8 cellular contexts compared by ENCODE assay signal in the genomic region with DNA sequence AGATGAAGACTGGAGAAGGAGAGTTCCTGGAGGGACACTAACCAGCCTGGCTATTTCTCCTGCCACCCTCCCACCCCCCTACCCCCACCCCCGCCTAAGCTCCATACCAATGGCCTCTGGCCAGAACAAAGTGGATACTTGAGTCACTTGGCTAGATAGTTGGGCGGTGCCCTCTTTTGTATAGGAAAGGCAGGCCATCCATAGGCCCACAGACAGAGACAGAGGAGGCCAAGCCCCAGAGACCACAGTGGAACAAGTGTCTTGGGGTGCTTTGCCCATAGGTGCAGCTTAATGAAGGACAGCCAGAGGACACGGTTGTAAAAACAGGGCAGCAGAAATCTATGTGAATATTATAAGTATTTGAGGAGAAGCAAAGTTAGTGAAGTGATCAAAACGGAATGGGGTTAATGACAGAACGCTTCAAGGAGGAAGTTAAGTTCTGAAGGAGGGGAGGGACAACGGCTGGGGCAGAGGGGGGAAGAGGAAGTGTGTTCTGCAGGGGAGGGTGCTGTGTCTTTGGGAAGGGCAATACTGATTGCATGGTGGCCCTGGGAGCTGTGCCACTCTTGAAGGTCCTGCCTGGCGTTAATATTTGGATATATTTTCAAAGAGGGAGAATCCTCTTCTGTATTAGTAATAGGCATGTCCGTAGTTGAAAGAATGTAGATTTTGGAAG. TPM values are rescaled to one million over a fixed set of nuclear protein-coding genes. Genes with fewer than 3 reads are reported as not detected.
DNase-seq lines count a peak whose midpoint lies in the region; ATAC-seq, FAIRE-seq and TF ChIP-seq lines count a peak whose summit lies in the region.

No MANE protein-coding gene starts in this region.

- DNase-seq in CD8-positive, alpha-beta memory T cell: peak in 4 of 5 donors; percentile 30 to 69 (median 58)
- peak; percentile 84 for DNase-seq in Jurkat, Clone E6-1 (ENCODE audit: low read depth, low spot score)
- peak; percentile 40 for DNase-seq in activated effector memory CD4-positive, alpha-beta T cell treated with Interleukin-2 at 50 U/mL for 16 hours
- no peak for DNase-seq in breast epithelium (ENCODE audit: low spot score in 2 of 2)
- no peak for DNase-seq in RCC 7860 (ENCODE audit: low spot score)
- no peak for DNase-seq in posterior cingulate gyrus

- no peak for TF ChIP-seq POLR2A in breast epithelium (IDR thresholded peaks at IDR 0.05)

- H3K27ac ChIP-seq in CD8-positive, alpha-beta memory T cell (ENCODE audit: low read depth, low read length): no peak overlapping the region
- peak overlapping the region in 17 of 21 experiments; percentile 16 to 94 (median 64) for H3K27ac ChIP-seq in skin epidermis
- peak overlapping the region in 1 of 2 donors; percentile 32 for H3K27ac ChIP-seq in breast epithelium

- CTCF ChIA-PET in CD8-positive, alpha-beta memory T cell (lab: Charles Lee): interaction anchor here (1.3 to 3.9 kb wide), 8 partner anchors 10 to 104 kb away, joined by 3 to 14 read pairs (median 6); no protein-coding TSS in a partner anchor

- peak; percentile 40 for ATAC-seq in GM21381 (IDR thresholded peaks at IDR 0.05; ENCODE audit: unreplicated experiment)

- TF ChIP-seq CTCF in breast epithelium (IDR thresholded peaks at IDR 0.05): no peak

- H3K9me3 Mint-ChIP-seq in CD8-positive, alpha-beta memory T cell: peaks cover 0 to 2% (median 2%) of the 10 kb centered on the region in 5 donors

- H3K9me3 ChIP-seq in CD8-positive, alpha-beta memory T cell (ENCODE audit: low read length): no peaks in the 10 kb centered on the region
- no peaks in the 10 kb centered on the region for H3K9me3 ChIP-seq in breast epithelium

- peaks cover 98 to 100% (median 100%) of the 10 kb centered on the region in 3 donors for H3K4me1 Mint-ChIP-seq in CD8-positive, alpha-beta memory T cell

- intact Hi-C loops in breast epithelium (cut with DNase I; ENCODE audit: low total_unique reads) (no loop called here), posterior cingulate gyrus (cut with DNase I) (no loop called here)

- H3K4me1 ChIP-seq in CD8-positive, alpha-beta memory T cell (ENCODE audit: insufficient read depth, low read length): peaks cover 99% of the 10 kb centered on the region
- H3K4me1 ChIP-seq in breast epithelium: no peaks in the 10 kb centered on the region

- peak overlapping the region; percentile 66 to 96 (median 92) for H3K27ac Mint-ChIP-seq in CD8-positive, alpha-beta memory T cell

- H3K27me3 Mint-ChIP-seq in CD8-positive, alpha-beta memory T cell: peaks cover 0 to 11% of the 10 kb centered on the region in 2 donors

- no peak for FAIRE-seq in RCC 7860 (lab: Jason Lieb, UNC)

- POLR2A ChIA-PET in CD8-positive, alpha-beta memory T cell (lab: Charles Lee): interaction anchor here (0.9 to 2.1 kb wide), 9 partner anchors 8 to 96 kb away, joined by 3 to 13 read pairs (median 4); a partner anchor contains a TSS

- H3K4me3 ChIP-seq in CD8-positive, alpha-beta memory T cell (ENCODE audit: low read length): peak overlapping the region; percentile 32
- peak overlapping the region; percentile 48 for H3K4me3 ChIP-seq in Jurkat, Clone E6-1 (ENCODE audit: low read length)
- H3K4me3 ChIP-seq in skin epidermis (no peak overlapping the region), breast epithelium (no peak overlapping the region)

- no peaks in the 10 kb centered on the region for H3K36me3 ChIP-seq in CD8-positive, alpha-beta memory T cell (ENCODE audit: insufficient read depth, low read length)
- no peaks in the 10 kb centered on the region for H3K36me3 ChIP-seq in breast epithelium

- H3K4me3 Mint-ChIP-seq in CD8-positive, alpha-beta memory T cell: peak overlapping the region; percentile 82 to 90 (median 88)

- H3K36me3 Mint-ChIP-seq in CD8-positive, alpha-beta memory T cell: peaks cover 0 to 13% (median 8%) of the 10 kb centered on the region in 3 donors

- no peaks in the 10 kb centered on the region for H3K27me3 ChIP-seq in CD8-positive, alpha-beta memory T cell (ENCODE audit: insufficient read depth, low read length, poor library complexity, severe bottlenecking)
- peaks cover 0 to 6% of the 10 kb centered on the region in 2 donors for H3K27me3 ChIP-seq in breast epithelium

RNA-seq across cellular contexts. Expression of a gene that starts 32.7 kb away (rescaled TPM):
- 10 to 100 TPM; 41.7 to 45.2 TPM for total RNA-seq in CD8-positive, alpha-beta memory T cell
- polyA plus RNA-seq in CD8-positive, alpha-beta memory T cell: 89.2 TPM
- polyA plus RNA-seq in Jurkat, Clone E6-1 (2012; ENCODE audit: insufficient read depth, insufficient read length): 61.1 TPM
- total RNA-seq in breast epithelium: 10 to 100 TPM; 23.9 to 62.2 (median 46.2) TPM

Comparison
In these comparisons a context has a peak if more than half of its experiments do, and no peak if none do; other contexts are left out.
1. DNase-seq: peak in CD8-positive, alpha-beta memory T cell (4 of 5), Jurkat, Clone E6-1 (single experiment) and activated effector memory CD4-positive, alpha-beta T cell treated with Interleukin-2 at 50 U/mL for 16 hours (single experiment); none in breast epithelium (0 of 2), RCC 7860 (single experiment) and posterior cingulate gyrus (0 of 10).
2. H3K4me3 ChIP-seq: peak in CD8-positive, alpha-beta memory T cell (single experiment) and Jurkat, Clone E6-1 (single experiment); none in skin epidermis (0 of 7) and breast epithelium (0 of 3).